In the genomic region with DNA sequence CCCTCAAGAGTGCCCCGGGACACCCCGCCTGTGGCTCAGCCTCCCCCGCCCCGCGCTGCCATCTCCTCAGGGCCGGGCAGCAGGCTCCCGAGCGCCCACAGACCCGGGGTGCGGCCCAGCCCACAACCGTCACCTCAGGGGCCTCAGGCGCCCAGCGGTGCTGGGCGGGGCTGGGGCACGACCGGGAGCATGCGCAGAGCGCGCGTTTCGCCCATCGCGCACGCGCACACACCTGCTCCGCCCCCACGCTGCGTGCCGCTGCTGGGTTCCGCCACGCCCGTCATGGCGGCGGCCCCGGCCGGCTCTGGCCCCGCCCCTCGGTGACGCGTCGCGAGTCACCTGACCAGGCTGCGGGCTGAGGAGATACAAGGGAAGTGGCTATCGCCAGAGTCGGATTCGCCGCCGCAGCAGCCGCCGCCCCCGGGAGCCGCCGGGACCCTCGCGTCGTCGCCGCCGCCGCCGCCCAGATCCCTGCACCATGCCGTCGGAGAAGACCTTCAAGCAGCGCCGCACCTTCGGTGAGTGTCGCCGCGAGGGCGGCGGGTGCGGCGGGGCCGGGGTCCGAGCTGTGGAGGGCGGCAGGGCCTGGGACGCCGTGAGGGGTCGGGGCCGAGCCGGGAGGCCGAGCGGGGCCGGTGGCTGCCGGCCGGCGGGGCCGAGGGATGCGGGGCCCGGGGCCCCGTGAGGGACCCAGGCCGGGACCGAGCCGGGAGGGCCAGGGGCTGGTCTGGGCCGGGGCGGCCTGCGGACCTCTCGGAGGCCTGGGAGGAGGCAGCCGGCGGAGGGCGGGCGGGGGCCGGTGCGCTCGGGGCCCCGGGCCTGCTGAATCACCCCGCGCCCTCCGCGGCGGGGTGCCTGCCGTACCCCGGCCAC, we compare ENCODE assay signal across 8 cellular contexts. TPM values are rescaled to one million over a fixed set of nuclear protein-coding genes. Genes with fewer than 3 reads are reported as not detected.
DNase-seq lines count a peak whose midpoint lies in the region; ATAC-seq and TF ChIP-seq lines count a peak whose summit lies in the region.

A gene (plus strand): TSS at position 387 of the 873 bp plus-strand sequence. CDS start 92 bp downstream, at position 479.

- peak within 1 kb of the TSS; percentile 85 to 94 (median 87) for H3K27ac Mint-ChIP-seq in IgD-negative memory B cell

- no peaks in the 10 kb centered on the region for H3K36me3 ChIP-seq in mucosa of descending colon (ENCODE audit: low read depth)

- H3K36me3 Mint-ChIP-seq in IgD-negative memory B cell = peaks cover 6% of the 10 kb centered on the region

- peaks cover 40% of the 10 kb centered on the region for H3K4me1 ChIP-seq in mucosa of descending colon (ENCODE audit: low read depth)

- intact Hi-C loops in mucosa of descending colon (cut with DNase I, micrococcal nuclease) = loop anchor here in 1 of 2 donors (10.0 kb wide), 1 partner anchor 77 kb away; a partner anchor contains a TSS

- no peaks in the 10 kb centered on the region for H3K9me3 Mint-ChIP-seq in IgD-negative memory B cell

- ATAC-seq in GM21528 (IDR thresholded peaks at IDR 0.05; ENCODE audit: low FRiP score, unreplicated experiment) = peak; percentile 67
- peak; percentile 84 for ATAC-seq in mucosa of descending colon

- H3K4me1 Mint-ChIP-seq in IgD-negative memory B cell = peaks cover 33 to 46% (median 44%) of the 10 kb centered on the region in 3 donors

- H3K9me3 ChIP-seq in mucosa of descending colon = no peaks in the 10 kb centered on the region

- TF ChIP-seq CTCF in mucosa of descending colon (IDR thresholded peaks at IDR 0.05) = peak; percentile 9

- DNase-seq in DMS 273 (lab: John Stamatoyannopoulos, UW; ENCODE audit: unreplicated experiment) (peak; percentile 98), OCI-M1 (lab: John Stamatoyannopoulos, UW) (peak; percentile 98), activated T-cell treated with anti-CD3 and anti-CD28 coated beads for 24 hours (ENCODE audit: low read depth) (peak; percentile 99), epidermal melanocyte (ENCODE audit: insufficient read length, low spot score) (peak; percentile 97), mucosa of descending colon (peak; percentile 98 to 100 (median 98))
- DNase-seq in stimulated activated CD8-positive, alpha-beta memory T cell treated with anti-CD3 and anti-CD28 coated beads, Interleukin-4, amount 100 ng/mL, for 1 hour (ENCODE audit: low read depth in 2 of 2, low spot score in 1 of 2) = peak; percentile 94 to 95

- peak within 1 kb of the TSS; percentile 83 for H3K4me3 ChIP-seq in mucosa of descending colon

- H3K4me3 Mint-ChIP-seq in IgD-negative memory B cell = peak within 1 kb of the TSS; percentile 89 to 95 (median 93)

- no peaks in the 10 kb centered on the region for H3K27me3 Mint-ChIP-seq in IgD-negative memory B cell

RNA-seq across cellular contexts. Expression of the gene that starts here (rescaled TPM):
- polyA plus RNA-seq in IgD-negative memory B cell = 141 TPM
- 10 to 100 TPM; 66.5 to 82.9 (median 67.3) TPM for total RNA-seq in mucosa of descending colon

Comparison
In these comparisons a context has a peak if more than half of its experiments do, and no peak if none do; other contexts are left out.
1. Peak in every context shown above with its lines: DNase-seq, ATAC-seq and H3K4me3 ChIP-seq.